Comparison of ENCODE assay signal across 13 cellular contexts in the genomic region with DNA sequence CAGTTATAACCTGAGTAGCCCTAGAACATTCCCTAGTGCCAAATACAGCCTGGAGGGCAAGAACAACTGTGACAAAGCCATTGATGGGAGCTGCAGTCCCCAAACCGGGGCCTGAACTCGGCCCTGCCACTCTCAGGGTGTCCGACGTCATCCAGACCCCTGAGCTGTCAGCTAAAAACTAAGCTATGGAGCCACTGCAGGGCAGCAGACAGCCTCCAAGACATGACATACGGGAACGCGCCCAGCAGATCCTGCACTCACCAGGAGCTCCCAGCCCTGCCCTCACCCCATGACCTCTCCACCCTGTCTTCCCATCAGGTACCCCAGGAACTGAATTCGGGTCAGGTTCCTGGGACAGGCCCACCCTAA. TPM values are rescaled to one million over a fixed set of nuclear protein-coding genes. Genes with fewer than 3 reads are reported as not detected.
DNase-seq lines count a peak whose midpoint lies in the region; ATAC-seq, FAIRE-seq and TF ChIP-seq lines count a peak whose summit lies in the region.
"Had no signal": no experiment of that assay in that cellular context is flagged by ENCODE, and none has a peak within 500 bp of the region (broad histone marks: within the 10 kb centered on the region; RNA-seq: fewer than 3 reads in every experiment).

No MANE protein-coding gene starts in this region.

- H3K23me2 ChIP-seq in H1 (ENCODE audit: low read depth, low read length) = no peaks in the 10 kb centered on the region

- WGBS in H1 (ENCODE audit: extremely low coverage in 1 of 2, insufficient coverage in 1 of 2, insufficient read length in 1 of 2, insufficient replicate concordance in 2 of 2, low coverage in 1 of 2, low lambda C conversion rate in 2 of 2, missing lambda C conversion rate in 1 of 2), 2 experiments = 96% methylated on average over 8 of the region's 8 CpGs; no CpG with 5 or more reads in 1 of the 2 experiments

- TF ChIP-seq EP300 in H1 (IDR thresholded peaks at IDR 0.05; ENCODE audit: borderline replicate concordance in 1 of 2, low read depth in 2 of 2, low read length in 2 of 2) = no peak

- intact Hi-C loops in OCI-LY7 (cut with micrococcal nuclease; ENCODE audit: unreplicated experiment) = loop anchor here (1.0 to 2.0 kb wide), 4 partner anchors 43 to 219 kb away; no protein-coding TSS in a partner anchor
- intact Hi-C loops in kidney (cut with DNase I) = loop anchor here (10.0 kb wide), 1 partner anchor 113 kb away; no protein-coding TSS in a partner anchor

- H2BK5ac ChIP-seq in H1 (ENCODE audit: low read depth, low read length) = no peak overlapping the region

- H3K79me1 ChIP-seq in H1 (ENCODE audit: low read depth, low read length) = no peaks in the 10 kb centered on the region

- H3K79me2 ChIP-seq in OCI-LY7 (ENCODE audit: insufficient read depth, low read depth, low read length) = no peaks in the 10 kb centered on the region
- H3K79me2 ChIP-seq in H1 (ENCODE audit: control insufficient read depth in 1 of 2, insufficient read depth in 2 of 2, low read length in 2 of 2) = no peaks in the 10 kb centered on the region

- no peak for TF ChIP-seq RAD21 in H1 (IDR thresholded peaks at IDR 0.05 in 1 of 2, conservative IDR thresholded peaks at IDR 0.05 in 1 of 2; ENCODE audit: low read depth in 2 of 2, low read length in 2 of 2)

- H3K27ac ChIP-seq in BLaER1 = peak overlapping the region; percentile 86
- peak overlapping the region; percentile 55 for H3K27ac ChIP-seq in OCI-LY7 (ENCODE audit: low read depth, low read length, poor library complexity, severe bottlenecking)
- no peak overlapping the region for H3K27ac ChIP-seq in H1 (ENCODE audit: low read depth, low read length)
- no peak overlapping the region for H3K27ac ChIP-seq in kidney (ENCODE audit: low read depth in 2 of 2, low read length in 2 of 2)

- H3K27me3 ChIP-seq in BLaER1 = no peaks in the 10 kb centered on the region
- H3K27me3 ChIP-seq in H1 (replicated peaks in 1 of 4; ENCODE audit: control insufficient read depth in 3 of 4, extremely low read depth in 1 of 4, insufficient read depth in 3 of 4, low read length in 3 of 4) = no peaks in the 10 kb centered on the region

- CTCF ChIA-PET in OCI-LY7 (lab: Charles Lee; ENCODE audit: unreplicated experiment) (interaction anchor here (0.7 kb wide), 1 partner anchor 173 kb away, joined by 3 read pairs; no protein-coding TSS in a partner anchor), H1 (lab: Charles Lee; ENCODE audit: partially characterized antibody) (interaction anchor here (0.8 to 17.4 kb wide), 10 partner anchors 10 to 218 kb away, joined by 3 to 241 read pairs (median 3); no protein-coding TSS in a partner anchor)

- no peak overlapping the region for H2AK5ac ChIP-seq in H1 (ENCODE audit: low read depth, low read length)

- ATAC-seq in GM19463 (IDR thresholded peaks at IDR 0.05; ENCODE audit: unreplicated experiment) (peak; percentile 6), HG02588 (IDR thresholded peaks at IDR 0.05; ENCODE audit: unreplicated experiment) (no peak), GM21390 (IDR thresholded peaks at IDR 0.05; ENCODE audit: unreplicated experiment) (no peak)
- ATAC-seq: left cardiac atrium had no signal

- H3K14ac ChIP-seq in H1 (ENCODE audit: insufficient read length) = no peak overlapping the region

- H3K56ac ChIP-seq in H1 (replicated peaks; ENCODE audit: insufficient read length, low read depth, low read length) = no peak overlapping the region

- H2BK120ac ChIP-seq in H1 (replicated peaks; ENCODE audit: low read depth, low read length) = no peak overlapping the region

- H3K4me3 ChIP-seq in BLaER1 (peak overlapping the region; percentile 32; the same call in 1 of the 2 replicates), OCI-LY7 (ENCODE audit: low read depth, low read length, poor library complexity, severe bottlenecking) (peak overlapping the region; percentile 37), H1 (ENCODE audit: extremely low read depth in 1 of 4, insufficient read depth in 2 of 4, low read depth in 3 of 4, low read length in 4 of 4) (no peak overlapping the region), kidney (ENCODE audit: low read length in 2 of 2) (no peak overlapping the region)

- TF ChIP-seq POLR2A in H1 (IDR thresholded peaks at IDR 0.05; ENCODE audit: control extremely low read depth in 1 of 2, low read depth in 2 of 2, low read length in 2 of 2) = no peak

- H3K9me2 ChIP-seq in OCI-LY7 (ENCODE audit: insufficient read depth, low read length) = no peaks in the 10 kb centered on the region

- H4K8ac ChIP-seq in H1 (ENCODE audit: extremely low read depth, insufficient read depth, low read length) = 0 out of 2 replicates have a peak overlapping the region, but pooled peaks have one; percentile 42

- H4K5ac ChIP-seq in H1 (ENCODE audit: insufficient read length, low read depth, low read length) = no peak overlapping the region

- H4K20me1 ChIP-seq in BLaER1 = no peaks in the 10 kb centered on the region
- H4K20me1 ChIP-seq in OCI-LY7 (ENCODE audit: insufficient read depth, low read length) = no peaks in the 10 kb centered on the region
- H4K20me1 ChIP-seq in H1 (replicated peaks in 1 of 2; ENCODE audit: control insufficient read depth in 1 of 2, insufficient read depth in 2 of 2, low read length in 2 of 2) = peaks cover 0 to 1% of the 10 kb centered on the region in 2 experiments

- no peak overlapping the region for H2BK15ac ChIP-seq in H1 (ENCODE audit: low read length)

- POLR2A ChIA-PET in OCI-LY7 (lab: Charles Lee) (interaction anchor here (0.5 to 1.6 kb wide), 5 partner anchors 18 to 136 kb away, joined by 3 to 5 read pairs (median 4); no protein-coding TSS in a partner anchor), H1 (lab: Charles Lee; ENCODE audit: partially characterized antibody) (interaction anchor here (0.6 kb wide), 1 partner anchor 9 kb away, joined by 4 read pairs; no protein-coding TSS in a partner anchor)

- TF ChIP-seq CTCF in OCI-LY7 (conservative IDR thresholded peaks at IDR 0.05; ENCODE audit: low read length) (no peak), H1 (IDR thresholded peaks at IDR 0.05; ENCODE audit: control extremely low read depth in 1 of 3, insufficient read depth in 1 of 3, low read depth in 1 of 3, low read length in 3 of 3) (no peak), kidney (IDR thresholded peaks at IDR 0.05; ENCODE audit: borderline replicate concordance, extremely low read depth, insufficient read depth) (no peak)

- no peak overlapping the region for H4K91ac ChIP-seq in H1 (replicated peaks; ENCODE audit: insufficient read length, low read length)

- no TSS peak for BruUV-seq in OCI-LY7 (replicated peaks; lab: Mats Ljungman, UMichigan)

- no peak overlapping the region for H2AFZ ChIP-seq in OCI-LY7 (ENCODE audit: low read length)
- H2AFZ ChIP-seq in H1 (ENCODE audit: low read length) = no peak overlapping the region

- no peak overlapping the region for H2BK12ac ChIP-seq in H1 (ENCODE audit: low read depth, low read length)

- H2BK20ac ChIP-seq in H1 (ENCODE audit: low read length) = no peak overlapping the region

- DNase-seq in OCI-LY7 (ENCODE audit: low spot score) (no peak), H1 (ENCODE audit: low read depth in 1 of 2, low spot score in 2 of 2) (no peak), dedifferentiated amniotic fluid mesenchymal stem cell (ENCODE audit: extremely low spot score) (no peak), kidney (no peak)
- DNase-seq: AML-193, NCI-H1436 had no signal

- peak overlapping the region; percentile 89 for H3K4me2 ChIP-seq in BLaER1
- peak overlapping the region; percentile 60 for H3K4me2 ChIP-seq in OCI-LY7 (ENCODE audit: low read length)
- no peak overlapping the region for H3K4me2 ChIP-seq in H1 (ENCODE audit: insufficient read depth in 1 of 2, low read depth in 2 of 2, low read length in 2 of 2)

- H3K18ac ChIP-seq in H1 (ENCODE audit: extremely low read depth, low read length) = no peak overlapping the region

- H3K4me1 ChIP-seq in BLaER1 (peaks cover 98% of the 10 kb centered on the region), OCI-LY7 (ENCODE audit: insufficient read depth, low read length, poor library complexity, severe bottlenecking) (peaks cover 47% of the 10 kb centered on the region), H1 (replicated peaks in 1 of 4; ENCODE audit: control insufficient read depth in 3 of 4, insufficient read depth in 4 of 4, low read length in 3 of 4) (no peaks in the 10 kb centered on the region), kidney (ENCODE audit: control insufficient read depth in 1 of 2, insufficient read depth in 1 of 2, low read depth in 1 of 2, low read length in 2 of 2) (peaks cover 10 to 13% of the 10 kb centered on the region in 2 donors)

- H3K9me3 ChIP-seq in BLaER1 (no peaks in the 10 kb centered on the region), OCI-LY7 (ENCODE audit: low read length) (no peaks in the 10 kb centered on the region), H1 (ENCODE audit: insufficient read depth in 2 of 2, low read depth in 1 of 2, low read length in 1 of 2) (no peaks in the 10 kb centered on the region), kidney (ENCODE audit: control insufficient read depth in 1 of 2, low read length in 2 of 2) (no peaks in the 10 kb centered on the region)

- H3K9ac ChIP-seq in BLaER1 (peak overlapping the region; percentile 69), H1 (replicated peaks in 1 of 4; ENCODE audit: extremely low read depth in 1 of 4, low read depth in 3 of 4, low read length in 3 of 4) (no peak overlapping the region), kidney (ENCODE audit: low read length in 2 of 2) (no peak overlapping the region)

- no peak overlapping the region for H3K4ac ChIP-seq in H1 (replicated peaks; ENCODE audit: insufficient read length, low read depth, low read length)

- FAIRE-seq in H1 (lab: Jason Lieb, UNC) = no peak
- FAIRE-seq in kidney (lab: Jason Lieb, UNC) = no peak
- FAIRE-seq: endometrium, G401.6 had no signal

- no peaks in the 10 kb centered on the region for H3K36me3 ChIP-seq in BLaER1
- peaks cover 26% of the 10 kb centered on the region for H3K36me3 ChIP-seq in OCI-LY7 (ENCODE audit: insufficient read depth, low read length)
- H3K36me3 ChIP-seq in H1 (ENCODE audit: control insufficient read depth in 2 of 4, insufficient read depth in 4 of 4, low read length in 3 of 4) = 0 out of 8 replicates have a peak, but pooled peaks cover 0 to 3% (median 0%) of the 10 kb centered on the region in 4 experiments
- H3K36me3 ChIP-seq in kidney (ENCODE audit: control insufficient read depth in 1 of 2, insufficient read depth in 2 of 2, low read length in 2 of 2) = peaks cover 4 to 16% of the 10 kb centered on the region in 2 donors

- no peak overlapping the region for H3K23ac ChIP-seq in H1 (ENCODE audit: insufficient read length)

RNA-seq across cellular contexts. Expression of gene KDM8, which starts 28.4 kb away (rescaled TPM):
- total RNA-seq in OCI-LY7 (2014; rRNA removed; shearing (Covaris generic)) = 12.4 and 14.2 TPM in 2 replicates
- total RNA-seq in OCI-LY7 (2022) (14.5 and 24.3 TPM in 2 replicates), kidney (8.5 TPM)
- 10.3 and 14.6 TPM in 2 replicates for total RNA-seq in H1 (2021; fragmentation: NEBNext Ultra II Directional; extraction: Animal tissue kit (Norgen Biotek cat#: 25700))
- polyA plus RNA-seq in H1 (2011; rRNA removed) (8.1 and 12.8 TPM in 2 replicates), kidney (ENCODE audit: insufficient read depth, low read depth, low replicate concordance) (6.3 TPM)
- 7.2 TPM for polyA plus RNA-seq in H1 (2011; cell fraction: cytosol; rRNA removed)
- polyA plus RNA-seq in H1 (2011; cell fraction: nucleus; rRNA removed) = 11.6 TPM
- 5.0 to 9.1 TPM (median 7.2 TPM) in 4 replicates for polyA plus RNA-seq in H1 (2012, experiment 1 of 2)
- polyA plus RNA-seq in H1 (2012, experiment 2 of 2) = 6.9 TPM
- polyA plus RNA-seq in H1 (2013, experiment 1 of 2) = 4.7 TPM
- 4.9 TPM for polyA plus RNA-seq in H1 (2013, experiment 2 of 2)
- polyA minus RNA-seq in H1 (2011; rRNA and poly(A)+ RNA removed) = 6.5 and 11.8 TPM in 2 replicates
- 4.6 TPM for polyA minus RNA-seq in H1 (2011; cell fraction: cytosol; rRNA and poly(A)+ RNA removed)
- polyA minus RNA-seq in H1 (2011; cell fraction: nucleus; rRNA and poly(A)+ RNA removed) = 16.0 TPM

RNA-seq across cellular contexts. Expression of gene NSMCE1, which starts 36.9 kb away (rescaled TPM):
- total RNA-seq in OCI-LY7 (2014; rRNA removed; shearing (Covaris generic)) = 51.1 and 52.1 TPM in 2 replicates
- total RNA-seq in OCI-LY7 (2022) (84.0 and 89.4 TPM in 2 replicates), kidney (72.1 TPM)
- 16.6 and 18.4 TPM in 2 replicates for total RNA-seq in H1 (2021; fragmentation: NEBNext Ultra II Directional; extraction: Animal tissue kit (Norgen Biotek cat#: 25700))
- polyA plus RNA-seq in H1 (2011; rRNA removed) (8.1 and 8.7 TPM in 2 replicates), kidney (ENCODE audit: insufficient read depth, low read depth, low replicate concordance) (145 TPM)
- polyA plus RNA-seq in H1 (2011; cell fraction: cytosol; rRNA removed) = 14.7 TPM
- polyA plus RNA-seq in H1 (2011; cell fraction: nucleus; rRNA removed) = 7.4 TPM
- 20.7 to 29.4 TPM (median 24.4 TPM) in 4 replicates for polyA plus RNA-seq in H1 (2012, experiment 1 of 2)
- polyA plus RNA-seq in H1 (2012, experiment 2 of 2) = 29.3 TPM
- polyA plus RNA-seq in H1 (2013, experiment 1 of 2) = 35.3 TPM
- polyA plus RNA-seq in H1 (2013, experiment 2 of 2) = 37.6 TPM
- 6.5 and 28.8 TPM in 2 replicates for polyA minus RNA-seq in H1 (2011; rRNA and poly(A)+ RNA removed)
- 7.0 TPM for polyA minus RNA-seq in H1 (2011; cell fraction: cytosol; rRNA and poly(A)+ RNA removed)
- polyA minus RNA-seq in H1 (2011; cell fraction: nucleus; rRNA and poly(A)+ RNA removed) = 3.3 TPM

Comparison
In these comparisons a context has a peak if more than half of its experiments do, and no peak if none do; other contexts are left out.
1. H3K27ac ChIP-seq: peak in BLaER1 (single experiment) and OCI-LY7 (single experiment); none in H1 (single experiment) and kidney (0 of 2).
2. H3K4me2 ChIP-seq: peak in BLaER1 (single experiment) and OCI-LY7 (single experiment); none in H1 (0 of 2).
3. H3K4me3 ChIP-seq: peak in BLaER1 (single experiment) and OCI-LY7 (single experiment); none in H1 (0 of 4) and kidney (0 of 2).